In the genomic region with DNA sequence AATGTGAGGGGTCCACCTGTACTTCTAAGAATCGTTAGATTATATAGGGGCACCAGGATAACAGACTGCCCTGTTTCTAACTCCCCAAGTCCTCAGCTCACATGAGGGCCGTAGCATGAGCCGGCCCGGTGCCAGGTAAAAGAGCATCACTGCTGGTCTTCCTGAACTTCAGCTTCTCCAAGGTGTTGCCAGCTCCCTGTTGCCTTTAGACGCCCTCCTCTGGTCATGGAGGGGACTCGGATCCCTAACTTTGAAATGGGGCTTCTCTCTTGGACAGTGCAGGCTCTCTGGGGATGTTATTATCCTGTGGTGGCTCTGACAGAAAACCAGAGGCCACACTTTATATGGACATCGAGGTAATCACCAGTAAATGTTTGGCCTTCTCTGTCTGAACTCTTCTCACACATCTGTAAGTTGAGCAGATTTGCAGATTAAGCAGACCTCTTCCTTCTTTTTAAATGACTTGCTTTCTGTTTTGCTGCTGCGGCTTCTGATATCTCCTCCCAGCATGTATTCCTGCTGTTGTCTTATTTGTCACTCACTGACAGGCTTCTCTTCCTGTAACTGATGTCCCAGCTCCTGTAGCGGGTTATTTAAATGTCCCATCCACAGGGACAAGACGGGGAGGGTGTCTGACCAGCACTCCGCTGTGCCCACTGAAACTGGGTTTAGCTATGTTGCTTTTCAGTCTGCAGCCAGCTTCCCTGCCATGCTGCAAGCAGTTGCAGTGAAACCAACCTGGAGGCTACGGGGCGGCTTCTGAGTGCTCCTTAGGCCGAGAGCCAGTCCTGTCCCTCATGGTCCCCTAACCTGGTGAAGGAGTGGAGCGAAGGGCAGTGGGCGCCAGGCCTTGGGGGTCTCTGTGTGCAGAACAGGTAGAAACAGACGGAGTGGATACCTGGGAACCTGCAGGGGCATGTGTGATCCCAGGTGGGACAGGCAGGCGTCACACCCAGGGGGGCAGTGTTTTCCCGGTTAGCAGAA, we compare ENCODE assay signal across 1 cellular context.
TF ChIP-seq lines count a peak whose summit lies in the region.

No MANE protein-coding gene starts in this region.

TF ChIP-seq in GM23338, 12 proteins besides CTCF, POLR2A, EP300 and RAD21:
- TF ChIP-seq, protein P1, sequence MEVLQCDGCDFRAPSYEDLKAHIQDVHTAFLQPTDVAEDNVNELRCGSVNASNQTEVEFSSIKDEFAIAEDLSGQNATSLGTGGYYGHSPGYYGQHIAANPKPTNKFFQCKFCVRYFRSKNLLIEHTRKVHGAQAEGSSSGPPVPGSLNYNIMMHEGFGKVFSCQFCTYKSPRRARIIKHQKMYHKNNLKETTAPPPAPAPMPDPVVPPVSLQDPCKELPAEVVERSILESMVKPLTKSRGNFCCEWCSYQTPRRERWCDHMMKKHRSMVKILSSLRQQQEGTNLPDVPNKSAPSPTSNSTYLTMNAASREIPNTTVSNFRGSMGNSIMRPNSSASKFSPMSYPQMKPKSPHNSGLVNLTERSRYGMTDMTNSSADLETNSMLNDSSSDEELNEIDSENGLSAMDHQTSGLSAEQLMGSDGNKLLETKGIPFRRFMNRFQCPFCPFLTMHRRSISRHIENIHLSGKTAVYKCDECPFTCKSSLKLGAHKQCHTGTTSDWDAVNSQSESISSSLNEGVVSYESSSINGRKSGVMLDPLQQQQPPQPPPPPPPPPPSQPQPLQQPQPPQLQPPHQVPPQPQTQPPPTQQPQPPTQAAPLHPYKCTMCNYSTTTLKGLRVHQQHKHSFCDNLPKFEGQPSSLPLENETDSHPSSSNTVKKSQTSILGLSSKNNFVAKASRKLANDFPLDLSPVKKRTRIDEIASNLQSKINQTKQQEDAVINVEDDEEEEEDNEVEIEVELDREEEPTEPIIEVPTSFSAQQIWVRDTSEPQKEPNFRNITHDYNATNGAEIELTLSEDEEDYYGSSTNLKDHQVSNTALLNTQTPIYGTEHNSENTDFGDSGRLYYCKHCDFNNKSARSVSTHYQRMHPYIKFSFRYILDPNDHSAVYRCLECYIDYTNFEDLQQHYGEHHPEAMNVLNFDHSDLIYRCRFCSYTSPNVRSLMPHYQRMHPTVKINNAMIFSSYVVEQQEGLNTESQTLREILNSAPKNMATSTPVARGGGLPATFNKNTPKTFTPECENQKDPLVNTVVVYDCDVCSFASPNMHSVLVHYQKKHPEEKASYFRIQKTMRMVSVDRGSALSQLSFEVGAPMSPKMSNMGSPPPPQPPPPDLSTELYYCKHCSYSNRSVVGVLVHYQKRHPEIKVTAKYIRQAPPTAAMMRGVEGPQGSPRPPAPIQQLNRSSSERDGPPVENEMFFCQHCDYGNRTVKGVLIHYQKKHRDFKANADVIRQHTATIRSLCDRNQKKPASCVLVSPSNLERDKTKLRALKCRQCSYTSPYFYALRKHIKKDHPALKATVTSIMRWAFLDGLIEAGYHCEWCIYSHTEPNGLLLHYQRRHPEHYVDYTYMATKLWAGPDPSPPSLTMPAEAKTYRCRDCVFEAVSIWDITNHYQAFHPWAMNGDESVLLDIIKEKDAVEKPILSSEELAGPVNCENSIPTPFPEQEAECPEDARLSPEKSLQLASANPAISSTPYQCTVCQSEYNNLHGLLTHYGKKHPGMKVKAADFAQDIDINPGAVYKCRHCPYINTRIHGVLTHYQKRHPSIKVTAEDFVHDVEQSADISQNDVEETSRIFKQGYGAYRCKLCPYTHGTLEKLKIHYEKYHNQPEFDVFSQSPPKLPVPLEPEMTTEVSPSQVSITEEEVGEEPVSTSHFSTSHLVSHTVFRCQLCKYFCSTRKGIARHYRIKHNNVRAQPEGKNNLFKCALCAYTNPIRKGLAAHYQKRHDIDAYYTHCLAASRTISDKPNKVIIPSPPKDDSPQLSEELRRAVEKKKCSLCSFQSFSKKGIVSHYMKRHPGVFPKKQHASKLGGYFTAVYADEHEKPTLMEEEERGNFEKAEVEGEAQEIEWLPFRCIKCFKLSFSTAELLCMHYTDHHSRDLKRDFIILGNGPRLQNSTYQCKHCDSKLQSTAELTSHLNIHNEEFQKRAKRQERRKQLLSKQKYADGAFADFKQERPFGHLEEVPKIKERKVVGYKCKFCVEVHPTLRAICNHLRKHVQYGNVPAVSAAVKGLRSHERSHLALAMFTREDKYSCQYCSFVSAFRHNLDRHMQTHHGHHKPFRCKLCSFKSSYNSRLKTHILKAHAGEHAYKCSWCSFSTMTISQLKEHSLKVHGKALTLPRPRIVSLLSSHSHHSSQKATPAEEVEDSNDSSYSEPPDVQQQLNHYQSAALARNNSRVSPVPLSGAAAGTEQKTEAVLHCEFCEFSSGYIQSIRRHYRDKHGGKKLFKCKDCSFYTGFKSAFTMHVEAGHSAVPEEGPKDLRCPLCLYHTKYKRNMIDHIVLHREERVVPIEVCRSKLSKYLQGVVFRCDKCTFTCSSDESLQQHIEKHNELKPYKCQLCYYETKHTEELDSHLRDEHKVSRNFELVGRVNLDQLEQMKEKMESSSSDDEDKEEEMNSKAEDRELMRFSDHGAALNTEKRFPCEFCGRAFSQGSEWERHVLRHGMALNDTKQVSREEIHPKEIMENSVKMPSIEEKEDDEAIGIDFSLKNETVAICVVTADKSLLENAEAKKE (CRISPR knock-in tag; IDR thresholded peaks at IDR 0.05), result no peak
- TF ChIP-seq POLR2AphosphoS5 (IDR thresholded peaks at IDR 0.05; ENCODE audit: low read depth), result 0 out of 2 replicates have a peak, but pooled peaks have one; percentile 20
